Comparison of ENCODE assay signal across 10 cellular contexts in the genomic region with DNA sequence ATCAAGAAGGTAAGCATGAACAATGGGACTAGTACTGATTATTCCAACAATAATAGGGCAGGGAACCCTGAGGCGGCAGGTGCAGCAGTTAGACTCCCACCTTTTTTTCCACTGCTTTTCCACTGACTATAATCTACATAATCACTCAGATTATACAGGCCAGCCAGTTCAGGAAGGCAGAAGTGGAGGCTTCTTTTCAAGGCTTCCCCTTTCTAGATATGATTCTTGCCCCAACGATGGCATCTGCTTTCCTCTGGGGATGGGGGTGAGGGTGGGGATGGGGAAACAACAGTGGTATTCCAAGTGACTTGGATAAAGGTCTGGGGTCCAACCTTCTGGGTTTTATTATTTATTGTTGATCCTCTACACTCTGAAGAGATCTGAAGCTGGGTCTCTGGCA. TPM values are rescaled to one million over a fixed set of nuclear protein-coding genes. Genes with fewer than 3 reads are reported as not detected.
DNase-seq lines count a peak whose midpoint lies in the region; ATAC-seq lines count a peak whose summit lies in the region.
"Had no signal": no experiment of that assay in that cellular context is flagged by ENCODE, and none has a peak within 500 bp of the region (broad histone marks: within the 10 kb centered on the region; RNA-seq: fewer than 3 reads in every experiment).

No MANE protein-coding gene starts in this region.

- no peaks in the 10 kb centered on the region for H3K9me2 ChIP-seq in Karpas-422 (replicated peaks; ENCODE audit: insufficient read depth, low read length)

- H3K9me3 Mint-ChIP-seq in activated naive CD4-positive, alpha-beta T cell treated with anti-CD3 and anti-CD28 coated beads for 36 hours: no peaks in the 10 kb centered on the region

- no peaks in the 10 kb centered on the region for H3K27me3 Mint-ChIP-seq in activated naive CD4-positive, alpha-beta T cell treated with anti-CD3 and anti-CD28 coated beads for 36 hours (ENCODE audit: low read depth)

- H3K4me1 ChIP-seq in Karpas-422 (ENCODE audit: low read length) (peaks cover 28% of the 10 kb centered on the region), duodenal mucosa (ENCODE audit: control insufficient read depth in 1 of 2, insufficient read depth in 2 of 2, low read length in 2 of 2) (peaks cover 0 to 4% of the 10 kb centered on the region in 2 donors), thymus (ENCODE audit: control insufficient read depth, insufficient read depth, low read length) (peaks cover 10% of the 10 kb centered on the region)

- H3K9me3 ChIP-seq in Karpas-422 (ENCODE audit: low read length) (no peaks in the 10 kb centered on the region), duodenal mucosa (ENCODE audit: control insufficient read depth in 1 of 2, low read length in 2 of 2) (no peaks in the 10 kb centered on the region), thymus (ENCODE audit: control insufficient read depth) (no peaks in the 10 kb centered on the region)

- H3K4me3 Mint-ChIP-seq in activated naive CD4-positive, alpha-beta T cell treated with anti-CD3 and anti-CD28 coated beads for 36 hours: peak overlapping the region; percentile 95

- peak overlapping the region; percentile 7; the same call in 1 of the 2 replicates for H2AFZ ChIP-seq in Karpas-422 (ENCODE audit: low read length)

- no peaks in the 10 kb centered on the region for H3K27me3 ChIP-seq in Karpas-422 (ENCODE audit: low read length)
- H3K27me3 ChIP-seq in duodenal mucosa (ENCODE audit: control insufficient read depth in 1 of 2, insufficient read depth in 2 of 2, low read length in 2 of 2): no peaks in the 10 kb centered on the region
- no peaks in the 10 kb centered on the region for H3K27me3 ChIP-seq in thymus (ENCODE audit: control insufficient read depth, insufficient read depth)

- WGBS in thymus: 2% methylated on average over 2 of the region's 2 CpGs

- H4K20me1 ChIP-seq in Karpas-422 (ENCODE audit: insufficient read depth, low read depth, low read length): no peaks in the 10 kb centered on the region

- peak overlapping the region; percentile 76 for H3K4me3 ChIP-seq in Karpas-422 (ENCODE audit: low read length)
- H3K4me3 ChIP-seq in duodenal mucosa (ENCODE audit: low read depth in 1 of 2, low read length in 2 of 2): peak overlapping the region; percentile 61 to 78
- peak overlapping the region; percentile 66 for H3K4me3 ChIP-seq in thymus (ENCODE audit: low read length)

- ATAC-seq in HG03108 (IDR thresholded peaks at IDR 0.05; ENCODE audit: unreplicated experiment): no peak

- peak overlapping the region; percentile 88 for H3K27ac ChIP-seq in Karpas-422 (ENCODE audit: low read length)
- H3K27ac ChIP-seq in duodenal mucosa (ENCODE audit: low read depth, low read length): no peak overlapping the region
- H3K27ac ChIP-seq in thymus (ENCODE audit: low read depth): peak overlapping the region; percentile 48

- CTCF ChIA-PET in activated naive CD4-positive, alpha-beta T cell treated with anti-CD3 and anti-CD28 coated beads for 36 hours (lab: Charles Lee): interaction anchor here (0.6 to 2.0 kb wide), 9 partner anchors 22 to 1315 kb away, joined by 3 to 9 read pairs (median 7); no protein-coding TSS in a partner anchor

- intact Hi-C loops in activated naive CD4-positive, alpha-beta T cell treated with anti-CD3 and anti-CD28 coated beads for 36 hours (cut with micrococcal nuclease): loop anchor here (1.0 to 2.0 kb wide), 7 partner anchors 24 to 487 kb away; a partner anchor contains a TSS

- H3K36me3 Mint-ChIP-seq in activated naive CD4-positive, alpha-beta T cell treated with anti-CD3 and anti-CD28 coated beads for 36 hours (ENCODE audit: low read depth): peaks cover 20% of the 10 kb centered on the region

- peaks cover 33% of the 10 kb centered on the region for H3K79me2 ChIP-seq in Karpas-422 (ENCODE audit: low read length)

- H3K4me1 Mint-ChIP-seq in activated naive CD4-positive, alpha-beta T cell treated with anti-CD3 and anti-CD28 coated beads for 36 hours (ENCODE audit: low read depth): peaks cover 36% of the 10 kb centered on the region

- peak overlapping the region; percentile 97 for H3K27ac Mint-ChIP-seq in activated naive CD4-positive, alpha-beta T cell treated with anti-CD3 and anti-CD28 coated beads for 36 hours

- H3K9ac ChIP-seq in Karpas-422 (ENCODE audit: low read length) (peak overlapping the region; percentile 79), duodenal mucosa (ENCODE audit: low read depth in 1 of 2, low read length in 2 of 2) (peak overlapping the region; percentile 44 to 56)

- DNase-seq in activated naive CD4-positive, alpha-beta T cell treated with anti-CD3 and anti-CD28 coated beads for 36 hours: no peak
- DNase-seq in activated naive CD4-positive, alpha-beta T cell (lab: John Stamatoyannopoulos, UW): no peak
- DNase-seq in Karpas-422 (peak; percentile 52), NCI-H2227 treated with DMSO at 0.1 percent for 48 hours (lab: John Stamatoyannopoulos, UW) (no peak)
- no peak for DNase-seq in activated effector memory CD4-positive, alpha-beta T cell treated with Interleukin-2 at 50 U/mL for 16 hours

- peak overlapping the region; percentile 92 for H3K4me2 ChIP-seq in Karpas-422 (ENCODE audit: low read depth, low read length, poor library complexity, severe bottlenecking)

- peaks cover 11% of the 10 kb centered on the region for H3K36me3 ChIP-seq in Karpas-422 (ENCODE audit: insufficient read depth, low read length)
- no peaks in the 10 kb centered on the region for H3K36me3 ChIP-seq in duodenal mucosa (ENCODE audit: control insufficient read depth in 1 of 2, insufficient read depth in 2 of 2, low read length in 2 of 2)
- peaks cover 3% of the 10 kb centered on the region for H3K36me3 ChIP-seq in thymus (ENCODE audit: control insufficient read depth, insufficient read depth)

RNA-seq across cellular contexts. Expression of a gene that starts 0.3 kb away (rescaled TPM):
- total RNA-seq in activated naive CD4-positive, alpha-beta T cell treated with anti-CD3 and anti-CD28 coated beads for 36 hours: 100 to 1,000 TPM; 138 to 149 TPM
- 97.8 and 283 TPM in 2 replicates for total RNA-seq in Karpas-422 (2014; rRNA removed; shearing (Covaris generic); ENCODE audit: low replicate concordance)
- polyA plus RNA-seq in thymus: 34.5 TPM
- total RNA-seq: bronchial epithelial cell had no signal

RNA-seq across cellular contexts. Expression of a gene that starts 24.5 kb away (rescaled TPM):
- 1 to 10 TPM; 8.1 to 8.6 TPM for total RNA-seq in activated naive CD4-positive, alpha-beta T cell treated with anti-CD3 and anti-CD28 coated beads for 36 hours
- total RNA-seq in Karpas-422 (2014; rRNA removed; shearing (Covaris generic); ENCODE audit: low replicate concordance): 80.4 and 119 TPM in 2 replicates
- polyA plus RNA-seq in thymus: 4.2 TPM
- total RNA-seq: bronchial epithelial cell had no signal
- polyA plus RNA-seq: BJ had no signal

RNA-seq across cellular contexts. Expression of a gene that starts 51.5 kb away (rescaled TPM):
- total RNA-seq in activated naive CD4-positive, alpha-beta T cell treated with anti-CD3 and anti-CD28 coated beads for 36 hours: 1 to 10 TPM; 7.5 to 8.5 TPM
- total RNA-seq in Karpas-422 (2014; rRNA removed; shearing (Covaris generic); ENCODE audit: low replicate concordance): 10.5 and 11.8 TPM in 2 replicates
- 6.6 TPM for polyA plus RNA-seq in thymus
- total RNA-seq: bronchial epithelial cell had no signal
